In the genomic region with DNA sequence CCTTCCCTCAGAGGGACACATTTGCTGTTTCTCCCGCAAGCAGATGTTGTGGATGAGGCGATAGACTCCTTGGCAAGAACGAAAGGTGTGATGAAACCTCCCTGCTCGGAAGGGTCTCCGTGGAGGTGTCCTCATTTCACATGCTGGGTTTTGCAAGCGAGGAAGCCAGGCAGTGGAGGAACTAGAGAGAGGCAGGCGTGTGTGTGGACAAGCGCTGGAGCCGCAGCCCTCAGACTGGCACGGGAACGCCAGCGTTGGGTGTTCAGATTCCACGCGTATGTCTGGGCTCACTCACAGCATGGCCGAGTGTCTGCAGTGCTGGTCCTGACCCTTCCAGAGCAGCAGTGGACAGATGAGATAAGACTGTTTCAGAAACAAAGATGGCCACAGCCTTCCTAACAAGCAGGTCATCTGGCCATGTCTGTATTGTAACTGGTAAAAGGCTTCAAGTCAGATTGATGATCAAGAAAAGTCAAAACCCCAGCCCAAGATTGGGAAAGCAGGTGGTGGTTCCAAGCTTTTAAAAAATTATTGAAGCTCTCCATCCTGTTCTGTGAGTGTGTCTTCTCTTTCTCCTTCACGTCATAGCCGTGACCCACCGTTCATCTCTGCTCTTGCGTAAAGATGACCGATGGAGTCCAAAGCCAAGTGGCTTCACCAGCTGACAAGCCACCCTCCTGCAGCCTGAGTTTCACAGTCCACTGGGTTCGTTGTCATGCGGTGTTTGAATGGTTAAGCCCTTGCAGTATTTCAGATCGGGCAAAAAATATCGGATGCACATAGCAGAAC, we compare ENCODE assay signal across 11 cellular contexts. TPM values are rescaled to one million over a fixed set of nuclear protein-coding genes. Genes with fewer than 3 reads are reported as not detected.
DNase-seq lines count a peak whose midpoint lies in the region; ATAC-seq and TF ChIP-seq lines count a peak whose summit lies in the region.
"Had no signal": no experiment of that assay in that cellular context is flagged by ENCODE, and none has a peak within 500 bp of the region (broad histone marks: within the 10 kb centered on the region; RNA-seq: fewer than 3 reads in every experiment).

No MANE protein-coding gene starts in this region.

- TF ChIP-seq CTCF in IMR-90 (conservative IDR thresholded peaks at IDR 0.05; ENCODE audit: low read depth, low read length) (no peak), endothelial cell (IDR thresholded peaks at IDR 0.05; ENCODE audit: unreplicated experiment) (no peak), neural crest cell (conservative IDR thresholded peaks at IDR 0.05) (no peak), upper lobe of left lung (IDR thresholded peaks at IDR 0.05) (no peak)

- H3K79me1 ChIP-seq in IMR-90 (ENCODE audit: low read depth in 1 of 2, low read length in 2 of 2) = peaks cover 0 to 23% of the 10 kb centered on the region in 2 experiments

- peaks cover 4% of the 10 kb centered on the region; the same call in 1 of the 2 replicates for H4K20me1 ChIP-seq in IMR-90 (ENCODE audit: insufficient read depth, low read length)

- no peak overlapping the region for H3K4me3 ChIP-seq in ACC112 (ENCODE audit: low read depth, low read length)
- H3K4me3 ChIP-seq in IMR-90 (ENCODE audit: insufficient read depth, low read depth, low read length) = no peak overlapping the region
- H3K4me3 ChIP-seq in upper lobe of left lung = no peak overlapping the region
- H3K4me3 ChIP-seq in SJCRH30 = no peak overlapping the region

- H3K79me2 ChIP-seq in ACC112 (ENCODE audit: control insufficient read depth, insufficient read depth, low read length, unreplicated experiment) = no peaks in the 10 kb centered on the region

- H3K4me3 Mint-ChIP-seq in endothelial cell (ENCODE audit: unreplicated experiment) = no peak overlapping the region
- H3K4me3 Mint-ChIP-seq in neural crest cell = no peak overlapping the region
- H3K4me3 Mint-ChIP-seq: effector memory CD8-positive, alpha-beta T cell had no signal

- in situ Hi-C loops in IMR-90 (cut with MboI; ENCODE audit: low sequenced_read_pairs) = no loop called here

- H3K56ac ChIP-seq in IMR-90 (ENCODE audit: extremely low read depth, insufficient read depth, low read length) = peak overlapping the region; percentile 63

- H4K8ac ChIP-seq in IMR-90 (ENCODE audit: low read depth in 2 of 2, low read length in 2 of 2) = peak overlapping the region; percentile 29 to 78; a peak in 3 of 4 replicates

- H3K9me3 Mint-ChIP-seq in endothelial cell (ENCODE audit: unreplicated experiment) (no peaks in the 10 kb centered on the region), neural crest cell (no peaks in the 10 kb centered on the region)
- H3K9me3 Mint-ChIP-seq: effector memory CD8-positive, alpha-beta T cell had no signal

- no peak for ATAC-seq in IMR-90 (ENCODE audit: low read depth)
- no peak for ATAC-seq in upper lobe of left lung (ENCODE audit: low FRiP score in 2 of 2)
- no peak for ATAC-seq in left colon
- ATAC-seq: effector memory CD8-positive, alpha-beta T cell had no signal

- peak overlapping the region; percentile 64; the same call in 1 of the 3 replicates for H2BK15ac ChIP-seq in IMR-90 (ENCODE audit: low read depth, low read length)

- intact Hi-C loops in IMR-90 (cut with micrococcal nuclease) = no loop called here
- intact Hi-C loops in left colon (cut with DNase I, micrococcal nuclease) = no loop called here

- DNase-seq in IMR-90 (no peak), endothelial cell (ENCODE audit: low spot score) (no peak), neural crest cell (ENCODE audit: low read depth, low spot score) (no peak), upper lobe of left lung (no peak), SJCRH30 (no peak), left colon (no peak)
- no peak for DNase-seq in stimulated activated CD4-positive, alpha-beta T cell treated with anti-CD3 and anti-CD28 coated beads, Interleukin-4, amount 100 ng/mL, for 24 hours
- DNase-seq: effector memory CD8-positive, alpha-beta T cell; NCI-H1048; NCI-H446 had no signal

- H3K27ac ChIP-seq in ACC112 (ENCODE audit: low read depth, low read length) (peak overlapping the region; percentile 83), IMR-90 (ENCODE audit: insufficient read depth, low read length) (peak overlapping the region; percentile 3), upper lobe of left lung (peak overlapping the region in 2 of 4 donors; percentile 27 to 32), SJCRH30 (no peak overlapping the region)

- peak overlapping the region; percentile 38 for H2BK20ac ChIP-seq in IMR-90 (ENCODE audit: low read depth, low read length)

- H4K5ac ChIP-seq in IMR-90 (ENCODE audit: low read depth, low read length) = peak overlapping the region; percentile 70

- peak overlapping the region; percentile 97 for H3K14ac ChIP-seq in IMR-90 (replicated peaks; ENCODE audit: low read depth, low read length)

- no peak overlapping the region for H3K4me2 ChIP-seq in IMR-90 (ENCODE audit: low read depth, low read length)

- TF ChIP-seq RAD21 in IMR-90 (IDR thresholded peaks at IDR 0.05; ENCODE audit: low read length) = no peak

- POLR2A ChIA-PET in IMR-90 (lab: Charles Lee; ENCODE audit: unreplicated experiment) = no interaction called here

- TF ChIP-seq EP300 in upper lobe of left lung (IDR thresholded peaks at IDR 0.05) = no peak

- no TSS peak for BruUV-seq in IMR-90 (replicated peaks; lab: Mats Ljungman, UMichigan)

- H2AFZ ChIP-seq in ACC112 (ENCODE audit: low read length, unreplicated experiment) = no peak overlapping the region
- H2AFZ ChIP-seq in IMR-90 (replicated peaks; ENCODE audit: low read length, poor library complexity) = peak overlapping the region; percentile 28

- peak overlapping the region; percentile 51 for H3K18ac ChIP-seq in IMR-90 (ENCODE audit: low read depth, low read length)

- H2BK120ac ChIP-seq in IMR-90 (ENCODE audit: low read depth, low read length) = peak overlapping the region; percentile 89

- dilution Hi-C loops in IMR-90 (cut with HindIII; ENCODE audit: low sequenced_read_pairs, unreplicated experiment) = no loop called here

- H3K36me3 ChIP-seq in ACC112 (ENCODE audit: insufficient read depth, low read length) = 0 out of 2 replicates have a peak, but pooled peaks cover 7% of the 10 kb centered on the region
- H3K36me3 ChIP-seq in IMR-90 (ENCODE audit: control insufficient read depth, insufficient read depth, low read length) = peaks cover 10% of the 10 kb centered on the region
- H3K36me3 ChIP-seq in upper lobe of left lung = peaks cover 0 to 31% (median 16%) of the 10 kb centered on the region in 4 donors
- no peaks in the 10 kb centered on the region; the same call in 1 of the 2 replicates for H3K36me3 ChIP-seq in SJCRH30

- H3K27ac Mint-ChIP-seq in endothelial cell (ENCODE audit: unreplicated experiment) (peak overlapping the region; percentile 77), neural crest cell (ENCODE audit: unreplicated experiment) (peak overlapping the region; percentile 95)

- H3K36me3 Mint-ChIP-seq in endothelial cell (ENCODE audit: low read depth, unreplicated experiment) (peaks cover 29% of the 10 kb centered on the region), neural crest cell (ENCODE audit: low read depth) (peaks cover 2% of the 10 kb centered on the region)

- H2AK5ac ChIP-seq in IMR-90 (ENCODE audit: low read depth, low read length) = peak overlapping the region; percentile 95

- no peak for TF ChIP-seq POLR2A in IMR-90 (IDR thresholded peaks at IDR 0.05; ENCODE audit: low read depth, low read length)
- TF ChIP-seq POLR2A in upper lobe of left lung (IDR thresholded peaks at IDR 0.05) = no peak

- 83% methylated on average over 8 of the region's 24 CpGs; no CpG with 5 or more reads in 1 of the 2 experiments for WGBS in IMR-90 (ENCODE audit: extremely low coverage in 2 of 2, insufficient read length in 1 of 2), 2 experiments
- 87 to 93% methylated on average over 23 to 24 of the region's 24 CpGs for WGBS in upper lobe of left lung, 2 donors

- H3K9me1 ChIP-seq in IMR-90 (ENCODE audit: insufficient read depth, low read length) = peaks cover 24% of the 10 kb centered on the region

- no peaks in the 10 kb centered on the region for H3K27me3 ChIP-seq in ACC112 (ENCODE audit: insufficient read depth, low read length)
- H3K27me3 ChIP-seq in IMR-90 (ENCODE audit: control insufficient read depth, insufficient read depth, low read length) = no peaks in the 10 kb centered on the region
- no peaks in the 10 kb centered on the region for H3K27me3 ChIP-seq in upper lobe of left lung
- no peaks in the 10 kb centered on the region for H3K27me3 ChIP-seq in SJCRH30

- peak overlapping the region; percentile 88 for H2BK5ac ChIP-seq in IMR-90 (ENCODE audit: low read depth, low read length, poor library complexity, severe bottlenecking)

- peaks cover 29% of the 10 kb centered on the region for H3K4me1 ChIP-seq in ACC112 (ENCODE audit: control insufficient read depth, insufficient read depth, low read length, unreplicated experiment)
- peaks cover 17% of the 10 kb centered on the region for H3K4me1 ChIP-seq in IMR-90 (ENCODE audit: control insufficient read depth, insufficient read depth, low read length)
- peaks cover 6 to 19% (median 12%) of the 10 kb centered on the region in 4 donors for H3K4me1 ChIP-seq in upper lobe of left lung
- peaks cover 12% of the 10 kb centered on the region for H3K4me1 ChIP-seq in SJCRH30

- no peaks in the 10 kb centered on the region for H3K9me3 ChIP-seq in IMR-90 (ENCODE audit: control insufficient read depth, insufficient read depth, low read length)
- no peaks in the 10 kb centered on the region for H3K9me3 ChIP-seq in upper lobe of left lung
- no peaks in the 10 kb centered on the region for H3K9me3 ChIP-seq in SJCRH30 (replicated peaks)

- H3K27me3 Mint-ChIP-seq in endothelial cell (ENCODE audit: unreplicated experiment) (peaks cover 3% of the 10 kb centered on the region), neural crest cell (ENCODE audit: low read depth) (no peaks in the 10 kb centered on the region)
- H3K27me3 Mint-ChIP-seq: effector memory CD8-positive, alpha-beta T cell had no signal

- H3K4ac ChIP-seq in IMR-90 (ENCODE audit: low read depth, low read length) = peak overlapping the region; percentile 93

- H3K9ac ChIP-seq in IMR-90 (ENCODE audit: low read depth, low read length) = peak overlapping the region; percentile 33; the same call in 1 of the 2 replicates

- CTCF ChIA-PET in IMR-90 (lab: Yijun Ruan, JAX) = no interaction called here

- peak overlapping the region; percentile 43 for H2AK9ac ChIP-seq in IMR-90 (replicated peaks; ENCODE audit: low read depth, low read length, poor library complexity)

- peaks cover 17% of the 10 kb centered on the region for H3K4me1 Mint-ChIP-seq in endothelial cell (ENCODE audit: unreplicated experiment)
- H3K4me1 Mint-ChIP-seq in neural crest cell = peaks cover 53% of the 10 kb centered on the region

- H3K23ac ChIP-seq in IMR-90 (ENCODE audit: low read depth, low read length) = peak overlapping the region; percentile 47; the same call in 1 of the 2 replicates

- H4K91ac ChIP-seq in IMR-90 (ENCODE audit: insufficient read depth, low read depth, low read length) = peak overlapping the region; percentile 62

RNA-seq across cellular contexts. Expression of a gene that starts 34.9 kb away (rescaled TPM):
- total RNA-seq in IMR-90 (2012; rRNA removed) (35.8 and 41.0 TPM in 2 replicates), endothelial cell (ENCODE audit: unreplicated experiment) (20.1 TPM), neural crest cell (60.1 and 67.8 TPM in 2 replicates), upper lobe of left lung (1 to 10 TPM; 2.7 to 10.0 (median 3.9) TPM), left colon (10 to 100 TPM in 1 of 2 donors, 1 to 10 TPM in 1; 2.1 to 23.7 TPM)
- 60.5 and 68.9 TPM in 2 replicates for polyA plus RNA-seq in IMR-90 (2012; rRNA removed)
- polyA plus RNA-seq in IMR-90 (2012; cell fraction: cytosol; rRNA removed) = 45.5 and 54.7 TPM in 2 replicates
- polyA plus RNA-seq in IMR-90 (2012; cell fraction: nucleus; rRNA removed; ENCODE audit: low replicate concordance) = 36.7 and 43.5 TPM in 2 replicates
- 86.2 and 89.2 TPM in 2 replicates for total RNA-seq in SJCRH30 (2014; rRNA removed; shearing (Covaris generic))
